1 cellular context compared by ENCODE assay signal in the genomic region with DNA sequence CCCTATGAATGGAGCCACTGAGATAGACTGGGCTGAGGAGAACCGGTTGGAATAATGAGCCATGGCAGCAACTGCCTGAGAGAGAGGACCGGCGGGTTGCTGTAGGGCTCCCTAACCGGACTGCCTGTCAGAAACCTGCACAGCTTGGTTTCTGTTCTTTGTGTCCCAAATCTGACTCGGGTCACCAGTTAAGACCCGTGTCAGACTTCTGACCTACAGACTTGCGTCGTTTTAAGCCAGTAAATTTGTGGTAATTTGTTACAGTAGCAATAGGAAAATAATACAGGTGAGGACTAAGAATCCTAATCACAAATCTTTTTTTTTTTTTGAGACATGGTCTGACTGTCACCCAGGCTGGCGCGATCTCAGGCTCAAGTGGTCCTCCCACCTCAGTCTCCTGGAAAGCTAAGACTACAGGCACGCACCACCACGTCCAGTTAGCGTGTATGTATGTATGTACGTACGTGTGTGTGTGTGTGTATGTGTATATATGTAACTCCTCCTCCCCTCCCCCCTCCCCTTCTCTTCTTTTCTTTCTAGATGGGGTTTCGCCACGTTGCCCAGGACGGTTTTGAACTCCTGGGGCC.
TF ChIP-seq lines count a peak whose summit lies in the region.

No MANE protein-coding gene starts in this region.

TF ChIP-seq in SK-N-SH treated with all-trans-retinoic acid at 6 μM for 48 hours, 23 proteins besides CTCF, POLR2A, EP300 and RAD21 (continued from another document):
- TF ChIP-seq, protein P1, sequence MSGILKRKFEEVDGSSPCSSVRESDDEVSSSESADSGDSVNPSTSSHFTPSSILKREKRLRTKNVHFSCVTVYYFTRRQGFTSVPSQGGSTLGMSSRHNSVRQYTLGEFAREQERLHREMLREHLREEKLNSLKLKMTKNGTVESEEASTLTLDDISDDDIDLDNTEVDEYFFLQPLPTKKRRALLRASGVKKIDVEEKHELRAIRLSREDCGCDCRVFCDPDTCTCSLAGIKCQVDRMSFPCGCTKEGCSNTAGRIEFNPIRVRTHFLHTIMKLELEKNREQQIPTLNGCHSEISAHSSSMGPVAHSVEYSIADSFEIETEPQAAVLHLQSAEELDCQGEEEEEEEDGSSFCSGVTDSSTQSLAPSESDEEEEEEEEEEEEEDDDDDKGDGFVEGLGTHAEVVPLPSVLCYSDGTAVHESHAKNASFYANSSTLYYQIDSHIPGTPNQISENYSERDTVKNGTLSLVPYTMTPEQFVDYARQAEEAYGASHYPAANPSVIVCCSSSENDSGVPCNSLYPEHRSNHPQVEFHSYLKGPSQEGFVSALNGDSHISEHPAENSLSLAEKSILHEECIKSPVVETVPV (CRISPR knock-in tag; IDR thresholded peaks at IDR 0.05), result no peak
- TF ChIP-seq OSR1 (CRISPR knock-in tag; IDR thresholded peaks at IDR 0.05), result no peak
- no peak for TF ChIP-seq ZFP3 (CRISPR knock-in tag; IDR thresholded peaks at IDR 0.05)
- TF ChIP-seq, protein P2, sequence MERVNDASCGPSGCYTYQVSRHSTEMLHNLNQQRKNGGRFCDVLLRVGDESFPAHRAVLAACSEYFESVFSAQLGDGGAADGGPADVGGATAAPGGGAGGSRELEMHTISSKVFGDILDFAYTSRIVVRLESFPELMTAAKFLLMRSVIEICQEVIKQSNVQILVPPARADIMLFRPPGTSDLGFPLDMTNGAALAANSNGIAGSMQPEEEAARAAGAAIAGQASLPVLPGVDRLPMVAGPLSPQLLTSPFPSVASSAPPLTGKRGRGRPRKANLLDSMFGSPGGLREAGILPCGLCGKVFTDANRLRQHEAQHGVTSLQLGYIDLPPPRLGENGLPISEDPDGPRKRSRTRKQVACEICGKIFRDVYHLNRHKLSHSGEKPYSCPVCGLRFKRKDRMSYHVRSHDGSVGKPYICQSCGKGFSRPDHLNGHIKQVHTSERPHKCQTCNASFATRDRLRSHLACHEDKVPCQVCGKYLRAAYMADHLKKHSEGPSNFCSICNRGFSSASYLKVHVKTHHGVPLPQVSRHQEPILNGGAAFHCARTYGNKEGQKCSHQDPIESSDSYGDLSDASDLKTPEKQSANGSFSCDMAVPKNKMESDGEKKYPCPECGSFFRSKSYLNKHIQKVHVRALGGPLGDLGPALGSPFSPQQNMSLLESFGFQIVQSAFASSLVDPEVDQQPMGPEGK (CRISPR knock-in tag; IDR thresholded peaks at IDR 0.05; ENCODE audit: borderline replicate concordance), result no peak
- no peak for TF ChIP-seq ZC3H10 (CRISPR knock-in tag; IDR thresholded peaks at IDR 0.05)
- no peak for TF ChIP-seq ISL1 (CRISPR knock-in tag; IDR thresholded peaks at IDR 0.05)
- TF ChIP-seq SNAI2 (CRISPR knock-in tag; IDR thresholded peaks at IDR 0.05), result no peak
- no peak for TF ChIP-seq ZFP30 (CRISPR knock-in tag; IDR thresholded peaks at IDR 0.05)
- TF ChIP-seq TCF4 (CRISPR knock-in tag; IDR thresholded peaks at IDR 0.05; ENCODE audit: borderline replicate concordance), result no peak
- no peak for TF ChIP-seq PPARA (CRISPR knock-in tag; IDR thresholded peaks at IDR 0.05; ENCODE audit: borderline replicate concordance)
